Comparison of ENCODE assay signal across 16 cellular contexts in genomic region chr11:120228794-120229384, GRCh38. TPM values are rescaled to one million over a fixed set of nuclear protein-coding genes. Genes with fewer than 3 reads are reported as not detected.
DNase-seq lines count a peak whose midpoint lies in the region; ATAC-seq and TF ChIP-seq lines count a peak whose summit lies in the region.
"Had no signal": no experiment of that assay in that cellular context is flagged by ENCODE, and none has a peak within 500 bp of the region (broad histone marks: within the 10 kb centered on the region; RNA-seq: fewer than 3 reads in every experiment).

No MANE protein-coding gene starts in this region.

- H3K9me3 ChIP-seq in DND-41 (ENCODE audit: insufficient read depth, low read length, severe bottlenecking) (no peaks in the 10 kb centered on the region), spleen (no peaks in the 10 kb centered on the region)
- H3K9me3 ChIP-seq: right atrium auricular region had no signal

- whole genome bisulfite sequencing in spleen, 5 donors, result 82 to 96% (median 84%) methylated on average over 7 to 16 of the region's 16 CpGs

- H3K4me2 ChIP-seq in DND-41 (ENCODE audit: insufficient read depth, low read length), result no peak overlapping the region

- H3K36me3 Mint-ChIP-seq in neural crest cell (ENCODE audit: low read depth), result no peaks in the 10 kb centered on the region
- H3K36me3 Mint-ChIP-seq: CD4-positive, alpha-beta memory T cell; naive thymus-derived CD4-positive, alpha-beta T cell had no signal

- no peak for ATAC-seq in DND-41 (ENCODE audit: insufficient read depth, low read depth)
- ATAC-seq in HG03095 (IDR thresholded peaks at IDR 0.05; ENCODE audit: unreplicated experiment), result no peak
- no peak for ATAC-seq in HG03342 (IDR thresholded peaks at IDR 0.05; ENCODE audit: unreplicated experiment)
- ATAC-seq: activated naive CD8-positive, alpha-beta T cell treated with anti-CD3 and anti-CD28 coated beads, Interleukin-2, amount 50 U/mL, for 24 hours; naive thymus-derived CD4-positive, alpha-beta T cell had no signal

- no peak overlapping the region for H3K9ac ChIP-seq in DND-41 (ENCODE audit: low read depth, low read length)

- DNase-seq in DND-41 (no peak), HT-29 (ENCODE audit: low spot score) (peak; percentile 22), cardiac fibroblast (ENCODE audit: low read depth in 2 of 2) (no peak), neural crest cell (ENCODE audit: low read depth, low spot score) (no peak), spleen (no peak)
- DNase-seq in NK-92 treated with Interleukin-12 subunit alpha and Interleukin-12 subunit beta, amount 100 ng/mL, for 24 hours (lab: John Stamatoyannopoulos, UW), result no peak
- DNase-seq: activated CD8-positive, alpha-beta memory T cell treated with anti-CD3 and anti-CD28 coated beads, Interleukin-2, amount 50 U/mL, for 4 hours; activated naive CD8-positive, alpha-beta T cell treated with anti-CD3 and anti-CD28 coated beads, Interleukin-2, amount 50 U/mL, for 24 hours; CD4-positive, alpha-beta memory T cell; cortex of kidney; naive thymus-derived CD4-positive, alpha-beta T cell; NCI-H1092 had no signal

- intact Hi-C loops in spleen (cut with DNase I; ENCODE audit: low total_unique reads), result loop anchor here (2.0 kb wide), 1 partner anchor 56 kb away; no protein-coding TSS in a partner anchor

- peaks cover 25% of the 10 kb centered on the region for H3K4me1 Mint-ChIP-seq in neural crest cell

- H3K36me3 ChIP-seq in DND-41 (ENCODE audit: insufficient read depth, low read length), result no peaks in the 10 kb centered on the region
- H3K36me3 ChIP-seq in spleen, result peaks cover 0 to 36% (median 0%) of the 10 kb centered on the region in 6 donors
- H3K36me3 ChIP-seq: right atrium auricular region had no signal

- no peak overlapping the region for H3K27ac Mint-ChIP-seq in neural crest cell (ENCODE audit: unreplicated experiment)
- H3K27ac Mint-ChIP-seq: activated naive CD8-positive, alpha-beta T cell treated with anti-CD3 and anti-CD28 coated beads, Interleukin-2, amount 50 U/mL, for 24 hours; CD4-positive, alpha-beta memory T cell; naive thymus-derived CD4-positive, alpha-beta T cell had no signal

- peaks cover 7% of the 10 kb centered on the region for H3K27me3 Mint-ChIP-seq in neural crest cell (ENCODE audit: low read depth)

- H3K27me3 ChIP-seq in DND-41 (ENCODE audit: insufficient read depth, low read length, poor library complexity) (peaks cover 5% of the 10 kb centered on the region), spleen (replicated peaks in 1 of 7) (peaks cover 0 to 22% (median 0%) of the 10 kb centered on the region in 7 donors)
- H3K27me3 ChIP-seq: right atrium auricular region had no signal

- no peak overlapping the region for H3K4me3 Mint-ChIP-seq in neural crest cell
- H3K4me3 Mint-ChIP-seq: activated naive CD8-positive, alpha-beta T cell treated with anti-CD3 and anti-CD28 coated beads, Interleukin-2, amount 50 U/mL, for 24 hours; CD4-positive, alpha-beta memory T cell; naive thymus-derived CD4-positive, alpha-beta T cell had no signal

- H3K9me3 Mint-ChIP-seq in neural crest cell, result no peaks in the 10 kb centered on the region
- H3K9me3 Mint-ChIP-seq: activated naive CD8-positive, alpha-beta T cell treated with anti-CD3 and anti-CD28 coated beads, Interleukin-2, amount 50 U/mL, for 24 hours; naive thymus-derived CD4-positive, alpha-beta T cell had no signal

- peaks cover 9% of the 10 kb centered on the region; the same call in 1 of the 2 replicates for H4K20me1 ChIP-seq in DND-41 (ENCODE audit: insufficient read depth, low read length)

- H2AFZ ChIP-seq in DND-41 (ENCODE audit: low read depth, low read length), result no peak overlapping the region

- no peaks in the 10 kb centered on the region for H3K4me1 ChIP-seq in DND-41 (ENCODE audit: insufficient read depth, low read length)
- peaks cover 14 to 43% (median 30%) of the 10 kb centered on the region in 6 donors for H3K4me1 ChIP-seq in spleen

- no peak for TF ChIP-seq POLR2A in spleen (IDR thresholded peaks at IDR 0.05)

- no peaks in the 10 kb centered on the region for H3K79me2 ChIP-seq in DND-41 (ENCODE audit: insufficient read depth, low read length)

- TF ChIP-seq CTCF in DND-41 (IDR thresholded peaks at IDR 0.05; ENCODE audit: borderline replicate concordance, extremely low read depth, low read length, poor library complexity, severe bottlenecking) (peak; percentile 36), cardiac fibroblast (IDR thresholded peaks at IDR 0.05; ENCODE audit: low read depth, low read length) (peak; percentile 17), neural crest cell (conservative IDR thresholded peaks at IDR 0.05) (peak; percentile 26), spleen (IDR thresholded peaks at IDR 0.05 in 8 of 11, conservative IDR thresholded peaks at IDR 0.05 in 3 of 11) (peak in 3 of 11 experiments; percentile 10 to 22 (median 15))

- H3K4me3 ChIP-seq in DND-41 (ENCODE audit: low read depth in 1 of 2, low read length in 2 of 2) (no peak overlapping the region), cardiac fibroblast (replicated peaks in 1 of 2; ENCODE audit: low read depth in 2 of 2, low read length in 2 of 2) (no peak overlapping the region), spleen (no peak overlapping the region)
- H3K4me3 ChIP-seq: right atrium auricular region had no signal

- H3K27ac ChIP-seq in DND-41 (ENCODE audit: low read length), result no peak overlapping the region
- H3K27ac ChIP-seq in spleen, result peak overlapping the region in 1 of 8 donors; percentile 9
- H3K27ac ChIP-seq: right atrium auricular region had no signal

RNA-seq across cellular contexts. Expression of gene POU2F3, which starts 11.1 kb away (rescaled TPM):
- 0.28 and 0.86 TPM in 2 replicates for total RNA-seq in HT-29 (2014; rRNA removed; shearing (Covaris generic))
- total RNA-seq in neural crest cell (not detected in 2 replicates), spleen (under 1 TPM in 3 of 7 donors, not detected in 4; 0.22 to 0.27 (median 0.26) TPM)
- polyA plus RNA-seq in spleen, result under 1 TPM; 0.04 to 0.16 (median 0.05) TPM
- total RNA-seq: CD4-positive, alpha-beta memory T cell; NCI-H460; right atrium auricular region had no signal
- polyA plus RNA-seq: CD4-positive, alpha-beta memory T cell; naive thymus-derived CD4-positive, alpha-beta T cell had no signal

RNA-seq across cellular contexts. Expression of gene OAF, which starts 18.1 kb away (rescaled TPM):
- total RNA-seq in HT-29 (2014; rRNA removed; shearing (Covaris generic)), result 68.5 and 87.3 TPM in 2 replicates
- 40.2 and 41.3 TPM in 2 replicates for total RNA-seq in neural crest cell
- 100 to 1,000 TPM in 1 of 7 donors, 10 to 100 TPM in 6; 28.3 to 148 (median 82.6) TPM for total RNA-seq in spleen
- 10 to 100 TPM; 10.6 to 44.1 (median 20.5) TPM for polyA plus RNA-seq in spleen
